Comparison of ENCODE assay signal across 8 cellular contexts in genomic region chr4:74793757-74794340, GRCh38. TPM values are rescaled to one million over a fixed set of nuclear protein-coding genes. Genes with fewer than 3 reads are reported as not detected.
DNase-seq lines count a peak whose midpoint lies in the region; ATAC-seq and TF ChIP-seq lines count a peak whose summit lies in the region.

No MANE protein-coding gene starts in this region.

- peak overlapping the region; percentile 85 for H3K27ac Mint-ChIP-seq in Calu3 (ENCODE audit: unreplicated experiment)
- no peak overlapping the region for H3K27ac Mint-ChIP-seq in CD8-positive, alpha-beta memory T cell

- intact Hi-C loops in Calu3 (cut with micrococcal nuclease; ENCODE audit: unreplicated experiment) (loop anchor here (5.0 to 10.0 kb wide), 2 partner anchors 117 to 469 kb away; no protein-coding TSS in a partner anchor), mucosa of descending colon (cut with DNase I, micrococcal nuclease) (no loop called here)

- H3K4me3 ChIP-seq in epithelial cell of proximal tubule (ENCODE audit: low read depth, low read length) = peak overlapping the region; percentile 81
- peak overlapping the region; percentile 36 for H3K4me3 ChIP-seq in mucosa of descending colon
- H3K4me3 ChIP-seq in CD8-positive, alpha-beta memory T cell (ENCODE audit: low read length) = no peak overlapping the region

- peak overlapping the region; percentile 93 for H3K4me3 Mint-ChIP-seq in Calu3 (ENCODE audit: low read depth, unreplicated experiment)
- H3K4me3 Mint-ChIP-seq in CD8-positive, alpha-beta memory T cell = no peak overlapping the region

- no TSS peak for BruUV-seq in Calu3 (replicated peaks; lab: Mats Ljungman, UMichigan)

- peak; percentile 75 for DNase-seq in Calu3
- DNase-seq in RPMI7951 (ENCODE audit: low read depth) = peak; percentile 3
- peak; percentile 4 for DNase-seq in epithelial cell of proximal tubule (ENCODE audit: low read depth)
- DNase-seq in mucosa of descending colon = peak; percentile 77 to 86 (median 84)
- no peak for DNase-seq in A172 (ENCODE audit: low spot score)
- no peak for DNase-seq in CD8-positive, alpha-beta memory T cell
- no peak for DNase-seq in SKM-1 (lab: John Stamatoyannopoulos, UW; ENCODE audit: unreplicated experiment)

- peaks cover 14% of the 10 kb centered on the region for H3K36me3 Mint-ChIP-seq in Calu3 (ENCODE audit: insufficient read depth, unreplicated experiment)
- H3K36me3 Mint-ChIP-seq in CD8-positive, alpha-beta memory T cell = no peaks in the 10 kb centered on the region

- H3K36me3 ChIP-seq in mucosa of descending colon (ENCODE audit: low read depth) = no peaks in the 10 kb centered on the region
- no peaks in the 10 kb centered on the region for H3K36me3 ChIP-seq in CD8-positive, alpha-beta memory T cell (ENCODE audit: insufficient read depth, low read length)

- no peaks in the 10 kb centered on the region for H3K27me3 ChIP-seq in CD8-positive, alpha-beta memory T cell (ENCODE audit: insufficient read depth, low read length, poor library complexity, severe bottlenecking)

- CTCF ChIA-PET in Calu3 (lab: Charles Lee) = interaction anchor here (0.6 to 1.7 kb wide), 8 partner anchors 10 to 647 kb away, joined by 3 to 7 read pairs (median 4); no protein-coding TSS in a partner anchor
- CTCF ChIA-PET in CD8-positive, alpha-beta memory T cell (lab: Charles Lee) = no interaction called here

- TF ChIP-seq CTCF in Calu3 (IDR thresholded peaks at IDR 0.05; ENCODE audit: unreplicated experiment) = no peak
- peak; percentile 51 for TF ChIP-seq CTCF in epithelial cell of proximal tubule (conservative IDR thresholded peaks at IDR 0.05; ENCODE audit: low read depth, low read length)
- TF ChIP-seq CTCF in mucosa of descending colon (IDR thresholded peaks at IDR 0.05) = peak; percentile 20

- H3K27me3 Mint-ChIP-seq in Calu3 (ENCODE audit: unreplicated experiment) = no peaks in the 10 kb centered on the region
- peaks cover 15 to 24% of the 10 kb centered on the region in 2 donors for H3K27me3 Mint-ChIP-seq in CD8-positive, alpha-beta memory T cell

- H3K9me3 ChIP-seq in mucosa of descending colon = no peaks in the 10 kb centered on the region
- no peaks in the 10 kb centered on the region for H3K9me3 ChIP-seq in CD8-positive, alpha-beta memory T cell (ENCODE audit: low read length)

- no peaks in the 10 kb centered on the region for H3K9me3 Mint-ChIP-seq in Calu3 (ENCODE audit: low read depth, unreplicated experiment)
- H3K9me3 Mint-ChIP-seq in CD8-positive, alpha-beta memory T cell = peaks cover 0 to 15% (median 2%) of the 10 kb centered on the region in 5 donors

- POLR2A ChIA-PET in CD8-positive, alpha-beta memory T cell (lab: Charles Lee) = no interaction called here

- H3K27ac ChIP-seq in CD8-positive, alpha-beta memory T cell (ENCODE audit: low read depth, low read length) = no peak overlapping the region

- peaks cover 12% of the 10 kb centered on the region for H3K4me1 ChIP-seq in mucosa of descending colon (ENCODE audit: low read depth)
- no peaks in the 10 kb centered on the region for H3K4me1 ChIP-seq in CD8-positive, alpha-beta memory T cell (ENCODE audit: insufficient read depth, low read length)

- peaks cover 14% of the 10 kb centered on the region for H3K4me1 Mint-ChIP-seq in Calu3 (ENCODE audit: low read depth, unreplicated experiment)
- H3K4me1 Mint-ChIP-seq in CD8-positive, alpha-beta memory T cell = no peaks in the 10 kb centered on the region

- ATAC-seq in HG02981 (IDR thresholded peaks at IDR 0.05; ENCODE audit: unreplicated experiment) (peak; percentile 53), mucosa of descending colon (peak; percentile 93)

RNA-seq across cellular contexts. Expression of gene BTC, which starts 0.5 kb away (rescaled TPM):
- total RNA-seq in Calu3 (2022) (8.1 and 8.9 TPM in 2 replicates), epithelial cell of proximal tubule (3.6 and 5.4 TPM in 2 replicates), mucosa of descending colon (10 to 100 TPM in 1 of 3 donors, 1 to 10 TPM in 2; 5.6 to 20.6 (median 6.3) TPM)
- total RNA-seq in RPMI7951 (2014; rRNA removed; shearing (Covaris generic)) = 0.12 and 0.20 TPM in 2 replicates
- total RNA-seq in A172 (2014; rRNA removed; shearing (Covaris generic)) = 0.03 and 0.14 TPM in 2 replicates
- total RNA-seq in CD8-positive, alpha-beta memory T cell = not detected
- polyA plus RNA-seq in CD8-positive, alpha-beta memory T cell = not detected

Comparison
In these comparisons a context has a peak if more than half of its experiments do, and no peak if none do; other contexts are left out.
1. DNase-seq: peak in Calu3 (single experiment), RPMI7951 (single experiment), epithelial cell of proximal tubule (single experiment) and mucosa of descending colon (3 of 3); none in A172 (single experiment), CD8-positive, alpha-beta memory T cell (0 of 5) and SKM-1 (single experiment).